In the genomic region with DNA sequence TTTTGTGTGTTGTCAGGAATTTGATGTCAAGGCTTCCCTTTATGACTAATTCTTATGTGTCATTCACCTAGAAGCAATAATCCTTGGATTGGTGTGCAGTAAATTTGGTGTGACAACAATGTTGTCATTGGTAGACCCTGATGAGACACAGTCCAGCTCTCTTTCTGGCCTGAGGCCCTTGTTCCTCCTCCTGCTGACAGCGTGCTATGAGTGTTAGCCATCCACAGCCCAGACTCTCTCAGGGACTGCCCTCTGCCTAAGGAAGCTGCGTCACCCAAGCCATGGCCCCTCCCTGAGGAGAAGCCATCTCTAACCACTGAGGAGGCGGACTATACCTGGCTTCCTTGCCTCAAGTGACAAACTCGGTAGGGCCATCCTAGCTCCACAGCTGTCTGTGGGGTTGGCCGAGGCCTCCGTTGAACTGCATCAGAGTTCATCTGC, we compare ENCODE assay signal across 14 cellular contexts. TPM values are rescaled to one million over a fixed set of nuclear protein-coding genes. Genes with fewer than 3 reads are reported as not detected.
DNase-seq lines count a peak whose midpoint lies in the region; ATAC-seq, FAIRE-seq and TF ChIP-seq lines count a peak whose summit lies in the region.
"Had no signal": no experiment of that assay in that cellular context is flagged by ENCODE, and none has a peak within 500 bp of the region (broad histone marks: within the 10 kb centered on the region; RNA-seq: fewer than 3 reads in every experiment).

No MANE protein-coding gene starts in this region.

- intact Hi-C loops in Calu3 (cut with micrococcal nuclease; ENCODE audit: unreplicated experiment) (no loop called here), mucosa of descending colon (cut with DNase I, micrococcal nuclease) (no loop called here)

- ATAC-seq in mucosa of descending colon: peak; percentile 82
- no peak for ATAC-seq in GM18870 (IDR thresholded peaks at IDR 0.05; ENCODE audit: unreplicated experiment)

- no peaks in the 10 kb centered on the region for H3K9me3 Mint-ChIP-seq in Calu3 (ENCODE audit: low read depth, unreplicated experiment)
- H3K9me3 Mint-ChIP-seq: activated CD4-positive, alpha-beta memory T cell treated with anti-CD3 and anti-CD28 coated beads, Interleukin-2, amount 10 ng/mL, durations not matched to agents 7 days and 5 days; memory B cell had no signal

- H3K27me3 ChIP-seq in MG63: no peaks in the 10 kb centered on the region
- no peaks in the 10 kb centered on the region for H3K27me3 ChIP-seq in bronchial epithelial cell (ENCODE audit: control insufficient read depth, insufficient read depth, low read length)

- no peak for FAIRE-seq in bronchial epithelial cell (lab: Jason Lieb, UNC)

- peaks cover 40% of the 10 kb centered on the region for H3K36me3 Mint-ChIP-seq in Calu3 (ENCODE audit: insufficient read depth, unreplicated experiment)
- H3K36me3 Mint-ChIP-seq: memory B cell had no signal

- no peaks in the 10 kb centered on the region for H3K4me1 ChIP-seq in mucosa of descending colon (ENCODE audit: low read depth)

- DNase-seq in Calu3 (peak; percentile 53), MG63 (peak; percentile 35), bronchial epithelial cell (ENCODE audit: low read depth) (peak; percentile 92), mucosa of descending colon (no peak), SKM-1 (lab: John Stamatoyannopoulos, UW; ENCODE audit: unreplicated experiment) (no peak), NCI-H1436 treated with DMSO at 0.1 percent for 48 hours (lab: John Stamatoyannopoulos, UW) (no peak), NCI-H2029 (lab: John Stamatoyannopoulos, UW) (no peak)
- DNase-seq: activated CD4-positive, alpha-beta memory T cell treated with anti-CD3 and anti-CD28 coated beads, Interleukin-2, amount 10 ng/mL, durations not matched to agents 7 days and 5 days; aorta; NCI-H187 treated with DMSO at 0.1 percent for 48 hours; NCI-H524 treated with DMSO at 0.1 percent for 48 hours; RPMI8226 had no signal

- H3K4me3 Mint-ChIP-seq in Calu3 (ENCODE audit: low read depth, unreplicated experiment): peak overlapping the region; percentile 20
- H3K4me3 Mint-ChIP-seq: activated CD4-positive, alpha-beta memory T cell treated with anti-CD3 and anti-CD28 coated beads, Interleukin-2, amount 10 ng/mL, durations not matched to agents 7 days and 5 days; memory B cell had no signal

- BruUV-seq in Calu3 (replicated peaks; lab: Mats Ljungman, UMichigan): no TSS peak

- no peaks in the 10 kb centered on the region for H3K27me3 Mint-ChIP-seq in Calu3 (ENCODE audit: unreplicated experiment)

- no peak for TF ChIP-seq CTCF in Calu3 (IDR thresholded peaks at IDR 0.05; ENCODE audit: unreplicated experiment)
- no peak for TF ChIP-seq CTCF in bronchial epithelial cell (IDR thresholded peaks at IDR 0.05; ENCODE audit: insufficient read depth, low read length, severe bottlenecking)
- no peak for TF ChIP-seq CTCF in mucosa of descending colon (IDR thresholded peaks at IDR 0.05)

- H3K4me1 Mint-ChIP-seq in Calu3 (ENCODE audit: low read depth, unreplicated experiment): peaks cover 83% of the 10 kb centered on the region
- H3K4me1 Mint-ChIP-seq: activated CD4-positive, alpha-beta memory T cell treated with anti-CD3 and anti-CD28 coated beads, Interleukin-2, amount 10 ng/mL, durations not matched to agents 7 days and 5 days; memory B cell had no signal

- peak overlapping the region; percentile 85 for H3K27ac Mint-ChIP-seq in Calu3 (ENCODE audit: unreplicated experiment)
- H3K27ac Mint-ChIP-seq: activated CD4-positive, alpha-beta memory T cell treated with anti-CD3 and anti-CD28 coated beads, Interleukin-2, amount 10 ng/mL, durations not matched to agents 7 days and 5 days; memory B cell had no signal

- peaks cover 5% of the 10 kb centered on the region; the same call in 1 of the 2 replicates for H3K9me3 ChIP-seq in MG63
- no peaks in the 10 kb centered on the region for H3K9me3 ChIP-seq in mucosa of descending colon

- CTCF ChIA-PET in Calu3 (lab: Charles Lee): interaction anchor here (0.6 to 1.5 kb wide), 6 partner anchors 11 to 89 kb away, joined by 3 to 4 read pairs (median 3); a partner anchor contains a TSS

- no peaks in the 10 kb centered on the region for H3K36me3 ChIP-seq in MG63
- H3K36me3 ChIP-seq in bronchial epithelial cell (ENCODE audit: control insufficient read depth, insufficient read depth, low read length): no peaks in the 10 kb centered on the region
- no peaks in the 10 kb centered on the region for H3K36me3 ChIP-seq in mucosa of descending colon (ENCODE audit: low read depth)

- H3K4me3 ChIP-seq in MG63 (no peak overlapping the region), bronchial epithelial cell (ENCODE audit: low read depth, low read length) (no peak overlapping the region), mucosa of descending colon (no peak overlapping the region)

RNA-seq across cellular contexts. Expression of a gene that starts 13.3 kb away (rescaled TPM):
- total RNA-seq in Calu3 (2022) (919 and 981 TPM in 2 replicates), bronchial epithelial cell (23.2 and 63.9 TPM in 2 replicates), mucosa of descending colon (10 to 100 TPM; 22.7 to 87.8 (median 24.9) TPM)
- total RNA-seq in MG63 (2014; rRNA removed; shearing (Covaris generic); ENCODE audit: low replicate concordance): 408 and 422 TPM in 2 replicates
- total RNA-seq: activated CD4-positive, alpha-beta memory T cell treated with anti-CD3 and anti-CD28 coated beads, Interleukin-2, amount 10 ng/mL, durations not matched to agents 7 days and 5 days had no signal

RNA-seq across cellular contexts. Expression of a gene that starts 57.4 kb away (rescaled TPM):
- total RNA-seq in Calu3 (2022) (0.21 TPM in 1 of 2 replicates, not detected in the other), bronchial epithelial cell (not detected in 2 replicates), mucosa of descending colon (1 to 10 TPM; 1.9 to 2.4 (median 2.2) TPM)
- total RNA-seq in MG63 (2014; rRNA removed; shearing (Covaris generic); ENCODE audit: low replicate concordance): 4.5 and 6.4 TPM in 2 replicates
- total RNA-seq: activated CD4-positive, alpha-beta memory T cell treated with anti-CD3 and anti-CD28 coated beads, Interleukin-2, amount 10 ng/mL, durations not matched to agents 7 days and 5 days had no signal

Comparison
In these comparisons a context has a peak if more than half of its experiments do, and no peak if none do; other contexts are left out.
1. DNase-seq: peak in Calu3 (single experiment), MG63 (single experiment) and bronchial epithelial cell (single experiment); none in mucosa of descending colon (0 of 3), SKM-1 (single experiment), NCI-H1436 treated with DMSO at 0.1 percent for 48 hours (single experiment) and NCI-H2029 (single experiment).